In genomic region chr12:116712458-116713303, GRCh38 we compare ENCODE assay signal across 17 cellular contexts. TPM values are rescaled to one million over a fixed set of nuclear protein-coding genes. Genes with fewer than 3 reads are reported as not detected.
A peak's percentile ranks its signal among the peaks of the same experiment; 100 is the strongest.
DNase-seq lines count a peak whose midpoint lies in the region; ATAC-seq and TF ChIP-seq lines count a peak whose summit lies in the region.
"Had no signal": no experiment of that assay in that cellular context is flagged by ENCODE, and none has a peak within 500 bp of the region (broad histone marks: within the 10 kb centered on the region; RNA-seq: fewer than 3 reads in every experiment).

No MANE protein-coding gene starts in this region.

- TF ChIP-seq CTCF in brain (conservative IDR thresholded peaks at IDR 0.05) (no peak), osteocyte (IDR thresholded peaks at IDR 0.05) (no peak)

- peak; percentile 97 for DNase-seq in DMS79 treated with DMSO at 0.1 percent for 48 hours (lab: John Stamatoyannopoulos, UW)
- peak; percentile 86 for DNase-seq in NCI-H187 treated with DMSO at 0.1 percent for 48 hours (lab: John Stamatoyannopoulos, UW)
- no peak for DNase-seq in osteocyte (ENCODE audit: extremely low spot score, unreplicated experiment)
- DNase-seq: activated CD4-positive, alpha-beta T cell treated with anti-CD3 and anti-CD28 coated beads for 4 hours; effector CD4-positive, alpha-beta T cell; mucosa of descending colon; NCI-H446; sigmoid colon; stimulated activated CD4-positive, alpha-beta T cell treated with anti-CD3 and anti-CD28 coated beads, Interleukin-4, amount 100 ng/mL, for 1 hour; stimulated activated CD8-positive, alpha-beta memory T cell treated with anti-CD3 and anti-CD28 coated beads, Interleukin-4, amount 100 ng/mL, for 48 hours; T-helper 9 cell had no signal

- H3K27ac Mint-ChIP-seq in brain (peak overlapping the region in 4 of 5 experiments; percentile 2 to 71 (median 58)), osteocyte (ENCODE audit: unreplicated experiment) (peak overlapping the region; percentile 13)

- H3K4me1 Mint-ChIP-seq in brain (peaks cover 90% of the 10 kb centered on the region), osteocyte (ENCODE audit: unreplicated experiment) (peaks cover 57% of the 10 kb centered on the region)

- H3K36me3 Mint-ChIP-seq in brain (peaks cover 22% of the 10 kb centered on the region), osteocyte (ENCODE audit: unreplicated experiment) (peaks cover 16% of the 10 kb centered on the region)

- H3K9me3 Mint-ChIP-seq in brain (peaks cover 0 to 3% (median 0%) of the 10 kb centered on the region in 5 experiments), osteocyte (ENCODE audit: unreplicated experiment) (no peaks in the 10 kb centered on the region)
- H3K9me3 Mint-ChIP-seq: activated naive CD4-positive, alpha-beta T cell treated with anti-CD3 and anti-CD28 coated beads, Interleukin-2, amount 50 U/mL, for 72 hours; CD14-positive monocyte had no signal

- H3K27me3 Mint-ChIP-seq in brain = peaks cover 3% of the 10 kb centered on the region
- H3K27me3 Mint-ChIP-seq in osteocyte (ENCODE audit: unreplicated experiment) = peaks cover 9% of the 10 kb centered on the region

- no peak overlapping the region for H3K4me3 Mint-ChIP-seq in brain
- H3K4me3 Mint-ChIP-seq in osteocyte (ENCODE audit: unreplicated experiment) = no peak overlapping the region
- H3K4me3 Mint-ChIP-seq: CD14-positive monocyte had no signal

- no peak for ATAC-seq in HG03039 (IDR thresholded peaks at IDR 0.05; ENCODE audit: unreplicated experiment)
- no peak for ATAC-seq in HG03457 (IDR thresholded peaks at IDR 0.05; ENCODE audit: unreplicated experiment)
- no peak for ATAC-seq in HG03354 (IDR thresholded peaks at IDR 0.05; ENCODE audit: poor library complexity, severe bottlenecking, unreplicated experiment)
- ATAC-seq: activated naive CD4-positive, alpha-beta T cell treated with anti-CD3 and anti-CD28 coated beads, Interleukin-2, amount 50 U/mL, for 72 hours; mucosa of descending colon had no signal

RNA-seq across cellular contexts. Expression of gene SPRING1, which starts 25.2 kb away (rescaled TPM):
- 21.0 TPM for polyA plus RNA-seq in brain (ENCODE audit: insufficient read depth, low read depth, low replicate concordance)
- total RNA-seq in osteocyte = 36.9 and 37.7 TPM in 2 replicates

RNA-seq across cellular contexts. Expression of gene RNFT2, which starts 25.4 kb away (rescaled TPM):
- 16.3 TPM for polyA plus RNA-seq in brain (ENCODE audit: insufficient read depth, low read depth, low replicate concordance)
- 8.2 and 9.6 TPM in 2 replicates for total RNA-seq in osteocyte
- polyA plus RNA-seq: CD14-positive monocyte had no signal
